In genomic region chr17:40499551-40500189, GRCh38 we compare ENCODE assay signal across 8 cellular contexts. TPM values are rescaled to one million over a fixed set of nuclear protein-coding genes. Genes with fewer than 3 reads are reported as not detected.
A peak's percentile ranks its signal among the peaks of the same experiment; 100 is the strongest.
DNase-seq lines count a peak whose midpoint lies in the region; ATAC-seq and TF ChIP-seq lines count a peak whose summit lies in the region.

No MANE protein-coding gene starts in this region.

- H3K4me3 ChIP-seq in brain microvascular endothelial cell (ENCODE audit: low read depth, low read length) (no peak overlapping the region), iPS-15b (ENCODE audit: low read depth, low read length) (peak overlapping the region; percentile 13), smooth muscle cell (peak overlapping the region; percentile 35), Karpas-422 (ENCODE audit: low read length) (no peak overlapping the region)
- H3K4me3 ChIP-seq in CD8-positive, alpha-beta T cell (ENCODE audit: low read depth, low read length): no peak overlapping the region

- peak; percentile 20; the same call in 1 of the 2 replicates for TF ChIP-seq EP300 in Ishikawa (IDR thresholded peaks at IDR 0.05; ENCODE audit: borderline replicate concordance)

- H3K36me3 ChIP-seq in brain microvascular endothelial cell (replicated peaks) (no peaks in the 10 kb centered on the region), iPS-15b (ENCODE audit: control insufficient read depth, insufficient read depth, low read length) (no peaks in the 10 kb centered on the region), smooth muscle cell (ENCODE audit: low read depth) (no peaks in the 10 kb centered on the region), Karpas-422 (ENCODE audit: insufficient read depth, low read length) (no peaks in the 10 kb centered on the region)
- no peaks in the 10 kb centered on the region for H3K36me3 ChIP-seq in CD8-positive, alpha-beta T cell (ENCODE audit: insufficient read depth, low read length)

- WGBS in smooth muscle cell (ENCODE audit: low lambda C conversion rate): 30% methylated on average over 16 of the region's 17 CpGs

- no peaks in the 10 kb centered on the region for H3K36me3 Mint-ChIP-seq in CD8-positive, alpha-beta T cell

- H3K27ac Mint-ChIP-seq in CD8-positive, alpha-beta T cell: no peak overlapping the region

- POLR2A ChIA-PET in CD8-positive, alpha-beta T cell (lab: Charles Lee): interaction anchor here (0.5 to 2.4 kb wide), 2 partner anchors 13 to 831 kb away, joined by 3 to 5 read pairs; no protein-coding TSS in a partner anchor

- no peaks in the 10 kb centered on the region for H3K9me3 Mint-ChIP-seq in CD8-positive, alpha-beta T cell

- H3K27ac ChIP-seq in brain microvascular endothelial cell (no peak overlapping the region), smooth muscle cell (ENCODE audit: low read depth) (no peak overlapping the region), Karpas-422 (ENCODE audit: low read length) (no peak overlapping the region)
- H3K27ac ChIP-seq in CD8-positive, alpha-beta T cell (ENCODE audit: low read depth, low read length): no peak overlapping the region

- H3K9me3 ChIP-seq in iPS-15b (ENCODE audit: control insufficient read depth, insufficient read depth, low read length) (no peaks in the 10 kb centered on the region), smooth muscle cell (replicated peaks; ENCODE audit: low read depth) (no peaks in the 10 kb centered on the region), Karpas-422 (ENCODE audit: low read length) (no peaks in the 10 kb centered on the region)
- no peaks in the 10 kb centered on the region for H3K9me3 ChIP-seq in CD8-positive, alpha-beta T cell (ENCODE audit: low read length)

- no peaks in the 10 kb centered on the region for H3F3A ChIP-seq in smooth muscle cell (ENCODE audit: low read depth)

- DNase-seq in A172 (ENCODE audit: low spot score): peak; percentile 67
- DNase-seq in brain microvascular endothelial cell: peak; percentile 55
- DNase-seq in smooth muscle cell (lab: John Stamatoyannopoulos, UW; ENCODE audit: unreplicated experiment): peak; percentile 15
- no peak for DNase-seq in Karpas-422
- DNase-seq in CD8-positive, alpha-beta T cell: no peak

- no peaks in the 10 kb centered on the region for H3K9me2 ChIP-seq in Karpas-422 (replicated peaks; ENCODE audit: insufficient read depth, low read length)

- intact Hi-C loops in CD8-positive, alpha-beta T cell (cut with DNase I, micrococcal nuclease): no loop called here

- H3K27me3 ChIP-seq in brain microvascular endothelial cell (replicated peaks) (no peaks in the 10 kb centered on the region), iPS-15b (ENCODE audit: control insufficient read depth, insufficient read depth, low read length) (peaks cover 2% of the 10 kb centered on the region), smooth muscle cell (ENCODE audit: low read depth) (no peaks in the 10 kb centered on the region), Karpas-422 (ENCODE audit: low read length) (no peaks in the 10 kb centered on the region)
- no peaks in the 10 kb centered on the region for H3K27me3 ChIP-seq in CD8-positive, alpha-beta T cell (ENCODE audit: insufficient read depth, low read length)

- H4K20me1 ChIP-seq in smooth muscle cell (ENCODE audit: low read depth) (no peaks in the 10 kb centered on the region), Karpas-422 (ENCODE audit: insufficient read depth, low read depth, low read length) (no peaks in the 10 kb centered on the region)

- no peak for TF ChIP-seq RAD21 in Ishikawa (IDR thresholded peaks at IDR 0.05; ENCODE audit: low read depth)

- H2AFZ ChIP-seq in smooth muscle cell (ENCODE audit: low read depth): peak overlapping the region; percentile 56
- H2AFZ ChIP-seq in Karpas-422 (ENCODE audit: low read length): no peak overlapping the region

- ATAC-seq in CD8-positive, alpha-beta T cell: no peak
- no peak for ATAC-seq in HG02852 (IDR thresholded peaks at IDR 0.05; ENCODE audit: unreplicated experiment)

- peaks cover 3% of the 10 kb centered on the region for H3K27me3 Mint-ChIP-seq in CD8-positive, alpha-beta T cell (ENCODE audit: low read depth)

- H3K79me2 ChIP-seq in smooth muscle cell (ENCODE audit: low read depth) (no peaks in the 10 kb centered on the region), Karpas-422 (ENCODE audit: low read length) (no peaks in the 10 kb centered on the region)

- H3K9ac ChIP-seq in iPS-15b (ENCODE audit: low read depth, low read length) (no peak overlapping the region), smooth muscle cell (ENCODE audit: low read depth) (no peak overlapping the region), Karpas-422 (ENCODE audit: low read length) (no peak overlapping the region)

- H3K4me3 Mint-ChIP-seq in CD8-positive, alpha-beta T cell: no peak overlapping the region

- TF ChIP-seq CTCF in brain microvascular endothelial cell (IDR thresholded peaks at IDR 0.05; ENCODE audit: low read depth, low read length, missing control alignments): peak; percentile 8
- no peak for TF ChIP-seq CTCF in smooth muscle cell (IDR thresholded peaks at IDR 0.05; ENCODE audit: borderline replicate concordance, insufficient read depth, poor library complexity, severe bottlenecking)
- TF ChIP-seq CTCF in CD8-positive, alpha-beta T cell (IDR thresholded peaks at IDR 0.05): no peak

- in situ Hi-C loops in brain microvascular endothelial cell (cut with HindIII; ENCODE audit: low pct_ligation_motif_present, low sequenced_read_pairs): no loop called here

- CTCF ChIA-PET in CD8-positive, alpha-beta T cell (lab: Charles Lee): interaction anchor here (0.7 to 1.4 kb wide), 3 partner anchors 15 to 22 kb away, joined by 3 read pairs; no protein-coding TSS in a partner anchor

- H3K4me1 ChIP-seq in iPS-15b (ENCODE audit: control insufficient read depth, insufficient read depth, low read length): peaks cover 8% of the 10 kb centered on the region
- no peaks in the 10 kb centered on the region for H3K4me1 ChIP-seq in smooth muscle cell (ENCODE audit: low read depth)
- H3K4me1 ChIP-seq in Karpas-422 (ENCODE audit: low read length): no peaks in the 10 kb centered on the region
- no peaks in the 10 kb centered on the region for H3K4me1 ChIP-seq in CD8-positive, alpha-beta T cell (ENCODE audit: insufficient read depth, low read length)

- H3K4me2 ChIP-seq in smooth muscle cell: peak overlapping the region; percentile 80
- no peak overlapping the region for H3K4me2 ChIP-seq in Karpas-422 (ENCODE audit: low read depth, low read length, poor library complexity, severe bottlenecking)

- peaks cover 3% of the 10 kb centered on the region for H3K4me1 Mint-ChIP-seq in CD8-positive, alpha-beta T cell (ENCODE audit: low read depth)

TF ChIP-seq in Ishikawa, 13 proteins besides CTCF, POLR2A, EP300 and RAD21:
- TF ChIP-seq FOXM1 (IDR thresholded peaks at IDR 0.05; ENCODE audit: borderline replicate concordance, low read depth): no peak
- TF ChIP-seq YY1 (IDR thresholded peaks at IDR 0.05; ENCODE audit: low read depth): no peak
- TF ChIP-seq NFIC (IDR thresholded peaks at IDR 0.05): peak; percentile 30; the same call in 1 of the 2 replicates
- TF ChIP-seq TCF12 (IDR thresholded peaks at IDR 0.05; ENCODE audit: low read depth): peak; percentile 21; the same call in 1 of the 2 replicates
TF ChIP-seq in Ishikawa: peak in this region for 2.

RNA-seq across cellular contexts. Expression of gene TNS4, which starts 1.8 kb away (rescaled TPM):
- 0.02 and 0.14 TPM in 2 replicates for total RNA-seq in A172 (2014; rRNA removed; shearing (Covaris generic))
- total RNA-seq in smooth muscle cell: 0.63 and 1.2 TPM in 2 replicates
- polyA plus RNA-seq in smooth muscle cell: 0.13 and 3.3 TPM in 2 replicates
- total RNA-seq in Karpas-422 (2014; rRNA removed; shearing (Covaris generic); ENCODE audit: low replicate concordance): not detected in 2 replicates
- 1 to 10 TPM; 1.9 to 2.9 TPM for total RNA-seq in CD8-positive, alpha-beta T cell

RNA-seq across cellular contexts. Expression of gene IGFBP4, which starts 56.4 kb away (rescaled TPM):
- total RNA-seq in A172 (2014; rRNA removed; shearing (Covaris generic)): 2.9 and 6.6 TPM in 2 replicates
- 63.8 and 91.0 TPM in 2 replicates for total RNA-seq in smooth muscle cell
- polyA plus RNA-seq in smooth muscle cell: 305 and 413 TPM in 2 replicates
- not detected in 2 replicates for total RNA-seq in Karpas-422 (2014; rRNA removed; shearing (Covaris generic); ENCODE audit: low replicate concordance)
- 1 to 10 TPM; 5.1 to 5.2 TPM for total RNA-seq in CD8-positive, alpha-beta T cell

Comparison
In these comparisons a context has a peak if more than half of its experiments do, and no peak if none do; other contexts are left out.
1. DNase-seq: peak in A172 (single experiment), brain microvascular endothelial cell (single experiment) and smooth muscle cell (single experiment); none in Karpas-422 (single experiment) and CD8-positive, alpha-beta T cell (0 of 7).
2. H3K4me3 ChIP-seq: peak in iPS-15b (single experiment) and smooth muscle cell (single experiment); none in brain microvascular endothelial cell (single experiment), Karpas-422 (single experiment) and CD8-positive, alpha-beta T cell (single experiment).